8 cellular contexts compared by ENCODE assay signal in genomic region chr17:9115446-9116265, GRCh38.
A peak's percentile ranks its signal among the peaks of the same experiment; 100 is the strongest.
DNase-seq lines count a peak whose midpoint lies in the region; ATAC-seq, FAIRE-seq and TF ChIP-seq lines count a peak whose summit lies in the region.

No MANE protein-coding gene starts in this region.

- in situ Hi-C loops in Panc1 (cut with HindIII; ENCODE audit: low pct_unique_long_range_greater_than_20kb, low sequenced_read_pairs) = no loop called here

- BruUV-seq in Calu3 (replicated peaks; lab: Mats Ljungman, UMichigan) = no TSS peak
- BruUV-seq in Panc1 (replicated peaks; lab: Mats Ljungman, UMichigan) = no TSS peak

- H3K36me3 Mint-ChIP-seq in Calu3 (ENCODE audit: insufficient read depth, unreplicated experiment) = no peaks in the 10 kb centered on the region

- no peaks in the 10 kb centered on the region for H3K36me3 ChIP-seq in Panc1 (ENCODE audit: control insufficient read depth, insufficient read depth, low read length)
- H3K36me3 ChIP-seq in adrenal gland (replicated peaks in 1 of 2) = no peaks in the 10 kb centered on the region

- TF ChIP-seq POLR2A in adrenal gland (IDR thresholded peaks at IDR 0.05) (no peak), H54 (IDR thresholded peaks at IDR 0.05; ENCODE audit: low read depth, low read length) (no peak)

- H3K9me3 ChIP-seq in Panc1 (ENCODE audit: control insufficient read depth, insufficient read depth, low read depth, low read length) (no peaks in the 10 kb centered on the region), adrenal gland (replicated peaks in 1 of 3) (no peaks in the 10 kb centered on the region)

- CTCF ChIA-PET in Calu3 (lab: Charles Lee) (interaction anchor here (0.5 to 1.2 kb wide), 2 partner anchors 115 to 407 kb away, joined by 3 to 4 read pairs; no protein-coding TSS in a partner anchor), Panc1 (lab: Charles Lee) (interaction anchor here (0.6 kb wide), 1 partner anchor 726 kb away, joined by 7 read pairs; no protein-coding TSS in a partner anchor)

- peaks cover 6% of the 10 kb centered on the region for H3K4me1 ChIP-seq in Panc1 (ENCODE audit: control insufficient read depth, insufficient read depth, low read length)
- no peaks in the 10 kb centered on the region for H3K4me1 ChIP-seq in adrenal gland (replicated peaks in 1 of 2)

- POLR2A ChIA-PET in Panc1 (lab: Charles Lee) = no interaction called here

- H3K4me3 ChIP-seq in Panc1 (ENCODE audit: low read depth in 2 of 2, low read length in 2 of 2) (peak overlapping the region; percentile 37 to 47), adrenal gland (peak overlapping the region in 1 of 4 donors; percentile 13), skeletal muscle cell (ENCODE audit: low read depth, low read length) (peak overlapping the region; percentile 39)

- peak overlapping the region; percentile 48 for H3K4me3 Mint-ChIP-seq in Calu3 (ENCODE audit: low read depth, unreplicated experiment)

- 21 to 44% (median 29%) methylated on average over 15 to 39 of the region's 39 CpGs for WGBS in adrenal gland, 4 donors

- H3K27ac ChIP-seq in Panc1 (ENCODE audit: low read length) (peak overlapping the region; percentile 71), adrenal gland (peak overlapping the region in 1 of 5 donors; percentile 61)

- no peak for FAIRE-seq in H54 (lab: Jason Lieb, UNC)

- TF ChIP-seq CTCF in Calu3 (IDR thresholded peaks at IDR 0.05; ENCODE audit: unreplicated experiment) = no peak
- TF ChIP-seq CTCF in Panc1 (IDR thresholded peaks at IDR 0.05) = peak; percentile 49; the same call in 1 of the 2 replicates
- no peak for TF ChIP-seq CTCF in adrenal gland (IDR thresholded peaks at IDR 0.05)

- no peaks in the 10 kb centered on the region for H3K9me3 Mint-ChIP-seq in Calu3 (ENCODE audit: low read depth, unreplicated experiment)

- intact Hi-C loops in Calu3 (cut with micrococcal nuclease; ENCODE audit: unreplicated experiment) (no loop called here), Panc1 (cut with micrococcal nuclease; ENCODE audit: unreplicated experiment) (no loop called here), adrenal gland (cut with DNase I) (no loop called here)

- ATAC-seq in Panc1 (peak; percentile 89), HG03439 (IDR thresholded peaks at IDR 0.05; ENCODE audit: unreplicated experiment) (no peak)

- DNase-seq in Calu3 (peak; percentile 22), Panc1 (ENCODE audit: low read depth, low spot score) (no peak), adrenal gland (peak in 6 of 7 donors; percentile 20 to 32 (median 26)), iPS DF 4.7 (ENCODE audit: extremely low read depth, low spot score) (peak; percentile 22), skeletal muscle cell (ENCODE audit: low read depth) (no peak), HT-29 (ENCODE audit: low spot score) (no peak), H54 (ENCODE audit: insufficient read length, low spot score) (no peak)

- no peak overlapping the region for H3K27ac Mint-ChIP-seq in Calu3 (ENCODE audit: unreplicated experiment)

- H3K27me3 ChIP-seq in Panc1 (ENCODE audit: control insufficient read depth, insufficient read depth, low read length) (no peaks in the 10 kb centered on the region), adrenal gland (peaks cover 4% of the 10 kb centered on the region)

- H3K4me1 Mint-ChIP-seq in Calu3 (ENCODE audit: low read depth, unreplicated experiment) = no peaks in the 10 kb centered on the region

- peaks cover 34% of the 10 kb centered on the region for H3K27me3 Mint-ChIP-seq in Calu3 (ENCODE audit: unreplicated experiment)

Comparison
In these comparisons a context has a peak if more than half of its experiments do, and no peak if none do; other contexts are left out.
1. DNase-seq: peak in Calu3 (single experiment), adrenal gland (6 of 7) and iPS DF 4.7 (single experiment); none in Panc1 (single experiment), skeletal muscle cell (single experiment), HT-29 (single experiment) and H54 (single experiment).